ENCODE assay signal across 1 cellular context in the genomic region with DNA sequence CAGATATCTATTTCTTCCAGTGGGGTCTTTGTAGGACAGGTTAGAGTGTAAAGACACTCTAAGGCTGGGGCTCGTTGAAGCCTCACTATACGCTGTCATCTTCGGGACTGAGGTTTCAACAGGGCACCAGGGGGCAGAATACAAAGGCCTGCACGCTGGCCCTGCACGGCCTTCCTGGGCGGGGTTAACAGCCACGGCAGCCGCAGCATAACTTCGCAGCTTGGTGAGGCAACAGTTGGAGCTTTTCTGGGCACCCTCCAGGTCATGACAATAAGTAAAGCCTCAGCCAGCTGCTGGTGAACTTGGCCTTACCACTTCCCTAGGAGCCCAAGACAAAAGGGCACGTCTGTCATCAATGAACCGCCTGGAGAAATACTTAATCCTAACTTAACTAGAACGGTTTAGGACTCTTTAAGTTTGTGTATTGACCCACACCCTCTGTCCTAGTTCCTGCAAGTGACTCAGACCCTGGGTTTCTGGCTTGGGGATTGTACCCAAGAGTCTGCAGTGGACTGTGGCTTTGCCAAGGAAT.
TF ChIP-seq lines count a peak whose summit lies in the region.

No MANE protein-coding gene starts in this region.

TF ChIP-seq in HepG2, 621 proteins besides CTCF, POLR2A, EP300 and RAD21 (continued from another document and continues in another):
- TF ChIP-seq SOX5 (CRISPR knock-in tag; IDR thresholded peaks at IDR 0.05; ENCODE audit: borderline replicate concordance) (peak; percentile 46; the same call in 1 of the 2 replicates), NR0B2 (CRISPR knock-in tag; IDR thresholded peaks at IDR 0.05) (no peak), RORA (CRISPR knock-in tag; IDR thresholded peaks at IDR 0.05) (no peak), ZNF790 (CRISPR knock-in tag; IDR thresholded peaks at IDR 0.05; ENCODE audit: borderline replicate concordance) (no peak), IRF2 (CRISPR knock-in tag; IDR thresholded peaks at IDR 0.05) (peak; percentile 40; the same call in 1 of the 2 replicates), PAWR (CRISPR knock-in tag; IDR thresholded peaks at IDR 0.05; ENCODE audit: borderline replicate concordance) (no peak), ZNF883 (CRISPR knock-in tag; IDR thresholded peaks at IDR 0.05; ENCODE audit: not compliant biosample characterization) (no peak), TOE1 (CRISPR knock-in tag; IDR thresholded peaks at IDR 0.05) (no peak), ZBTB34 (CRISPR knock-in tag; IDR thresholded peaks at IDR 0.05) (no peak), ZNF674 (CRISPR knock-in tag; IDR thresholded peaks at IDR 0.05; ENCODE audit: low read depth) (no peak), BHLHE40 (IDR thresholded peaks at IDR 0.05; ENCODE audit: low read length) (0 out of 2 replicates have a peak, but pooled peaks have one; percentile 23), CEBPG (CRISPR knock-in tag; IDR thresholded peaks at IDR 0.05) (peak; percentile 71), PHF20 (CRISPR knock-in tag; IDR thresholded peaks at IDR 0.05) (no peak), JUN (CRISPR knock-in tag; IDR thresholded peaks at IDR 0.05) (no peak), SMAD9 (CRISPR knock-in tag; IDR thresholded peaks at IDR 0.05) (no peak), JDP2 (CRISPR knock-in tag; IDR thresholded peaks at IDR 0.05; ENCODE audit: borderline replicate concordance) (no peak), HMG20A (CRISPR knock-in tag; IDR thresholded peaks at IDR 0.05; ENCODE audit: borderline replicate concordance) (peak; percentile 9; the same call in 1 of the 2 replicates), LCORL (IDR thresholded peaks at IDR 0.05) (no peak), LCORL (CRISPR knock-in tag; IDR thresholded peaks at IDR 0.05) (no peak), BCL6 (CRISPR knock-in tag; IDR thresholded peaks at IDR 0.05) (peak; percentile 43), FOSL2 (CRISPR knock-in tag; IDR thresholded peaks at IDR 0.05) (peak; percentile 55), ZNF724P (CRISPR knock-in tag; IDR thresholded peaks at IDR 0.05; ENCODE audit: borderline replicate concordance) (no peak), ZNF275 (CRISPR knock-in tag; IDR thresholded peaks at IDR 0.05; ENCODE audit: borderline replicate concordance) (no peak), ZNF501 (CRISPR knock-in tag; IDR thresholded peaks at IDR 0.05) (peak; percentile 39; the same call in 1 of the 2 replicates), ZNF558 (CRISPR knock-in tag; IDR thresholded peaks at IDR 0.05; ENCODE audit: borderline replicate concordance) (no peak), ELK4 (CRISPR knock-in tag; IDR thresholded peaks at IDR 0.05; ENCODE audit: borderline replicate concordance) (no peak), DRAP1 (CRISPR knock-in tag; IDR thresholded peaks at IDR 0.05) (no peak), FOXA1 (IDR thresholded peaks at IDR 0.05) (no peak), FOXA1 (CRISPR knock-in tag; IDR thresholded peaks at IDR 0.05) (no peak), BRF2 (CRISPR knock-in tag; IDR thresholded peaks at IDR 0.05) (no peak), ZNF260 (CRISPR knock-in tag; IDR thresholded peaks at IDR 0.05; ENCODE audit: borderline replicate concordance, low read depth) (no peak), SP1 (IDR thresholded peaks at IDR 0.05) (no peak), SP1 (CRISPR knock-in tag; IDR thresholded peaks at IDR 0.05) (peak; percentile 56; the same call in 1 of the 2 replicates), CREM (IDR thresholded peaks at IDR 0.05) (0 out of 2 replicates have a peak, but pooled peaks have one; percentile 21), CREM (CRISPR knock-in tag; IDR thresholded peaks at IDR 0.05) (no peak), SOX13 (IDR thresholded peaks at IDR 0.05) (no peak), SOX13 (CRISPR knock-in tag; conservative IDR thresholded peaks at IDR 0.05 in 1 of 2, IDR thresholded peaks at IDR 0.05 in 1 of 2) (peak in 1 of 2 experiments; percentile 50; a peak in 1 of 4 replicates), ZNF263 (CRISPR knock-in tag; IDR thresholded peaks at IDR 0.05) (0 out of 2 replicates have a peak, but pooled peaks have one; percentile 25)
- TF ChIP-seq, protein P1, sequence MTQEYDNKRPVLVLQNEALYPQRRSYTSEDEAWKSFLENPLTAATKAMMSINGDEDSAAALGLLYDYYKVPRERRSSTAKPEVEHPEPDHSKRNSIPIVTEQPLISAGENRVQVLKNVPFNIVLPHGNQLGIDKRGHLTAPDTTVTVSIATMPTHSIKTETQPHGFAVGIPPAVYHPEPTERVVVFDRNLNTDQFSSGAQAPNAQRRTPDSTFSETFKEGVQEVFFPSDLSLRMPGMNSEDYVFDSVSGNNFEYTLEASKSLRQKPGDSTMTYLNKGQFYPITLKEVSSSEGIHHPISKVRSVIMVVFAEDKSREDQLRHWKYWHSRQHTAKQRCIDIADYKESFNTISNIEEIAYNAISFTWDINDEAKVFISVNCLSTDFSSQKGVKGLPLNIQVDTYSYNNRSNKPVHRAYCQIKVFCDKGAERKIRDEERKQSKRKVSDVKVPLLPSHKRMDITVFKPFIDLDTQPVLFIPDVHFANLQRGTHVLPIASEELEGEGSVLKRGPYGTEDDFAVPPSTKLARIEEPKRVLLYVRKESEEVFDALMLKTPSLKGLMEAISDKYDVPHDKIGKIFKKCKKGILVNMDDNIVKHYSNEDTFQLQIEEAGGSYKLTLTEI (CRISPR knock-in tag; conservative IDR thresholded peaks at IDR 0.05), result no peak
- TF ChIP-seq, protein P2, sequence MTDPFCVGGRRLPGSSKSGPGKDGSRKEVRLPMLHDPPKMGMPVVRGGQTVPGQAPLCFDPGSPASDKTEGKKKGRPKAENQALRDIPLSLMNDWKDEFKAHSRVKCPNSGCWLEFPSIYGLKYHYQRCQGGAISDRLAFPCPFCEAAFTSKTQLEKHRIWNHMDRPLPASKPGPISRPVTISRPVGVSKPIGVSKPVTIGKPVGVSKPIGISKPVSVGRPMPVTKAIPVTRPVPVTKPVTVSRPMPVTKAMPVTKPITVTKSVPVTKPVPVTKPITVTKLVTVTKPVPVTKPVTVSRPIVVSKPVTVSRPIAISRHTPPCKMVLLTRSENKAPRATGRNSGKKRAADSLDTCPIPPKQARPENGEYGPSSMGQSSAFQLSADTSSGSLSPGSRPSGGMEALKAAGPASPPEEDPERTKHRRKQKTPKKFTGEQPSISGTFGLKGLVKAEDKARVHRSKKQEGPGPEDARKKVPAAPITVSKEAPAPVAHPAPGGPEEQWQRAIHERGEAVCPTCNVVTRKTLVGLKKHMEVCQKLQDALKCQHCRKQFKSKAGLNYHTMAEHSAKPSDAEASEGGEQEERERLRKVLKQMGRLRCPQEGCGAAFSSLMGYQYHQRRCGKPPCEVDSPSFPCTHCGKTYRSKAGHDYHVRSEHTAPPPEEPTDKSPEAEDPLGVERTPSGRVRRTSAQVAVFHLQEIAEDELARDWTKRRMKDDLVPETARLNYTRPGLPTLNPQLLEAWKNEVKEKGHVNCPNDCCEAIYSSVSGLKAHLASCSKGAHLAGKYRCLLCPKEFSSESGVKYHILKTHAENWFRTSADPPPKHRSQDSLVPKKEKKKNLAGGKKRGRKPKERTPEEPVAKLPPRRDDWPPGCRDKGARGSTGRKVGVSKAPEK (CRISPR knock-in tag; IDR thresholded peaks at IDR 0.05; ENCODE audit: borderline replicate concordance), result no peak
- TF ChIP-seq, protein P3, sequence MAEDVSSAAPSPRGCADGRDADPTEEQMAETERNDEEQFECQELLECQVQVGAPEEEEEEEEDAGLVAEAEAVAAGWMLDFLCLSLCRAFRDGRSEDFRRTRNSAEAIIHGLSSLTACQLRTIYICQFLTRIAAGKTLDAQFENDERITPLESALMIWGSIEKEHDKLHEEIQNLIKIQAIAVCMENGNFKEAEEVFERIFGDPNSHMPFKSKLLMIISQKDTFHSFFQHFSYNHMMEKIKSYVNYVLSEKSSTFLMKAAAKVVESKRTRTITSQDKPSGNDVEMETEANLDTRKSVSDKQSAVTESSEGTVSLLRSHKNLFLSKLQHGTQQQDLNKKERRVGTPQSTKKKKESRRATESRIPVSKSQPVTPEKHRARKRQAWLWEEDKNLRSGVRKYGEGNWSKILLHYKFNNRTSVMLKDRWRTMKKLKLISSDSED (CRISPR knock-in tag; IDR thresholded peaks at IDR 0.05), result no peak
- TF ChIP-seq, protein P4, sequence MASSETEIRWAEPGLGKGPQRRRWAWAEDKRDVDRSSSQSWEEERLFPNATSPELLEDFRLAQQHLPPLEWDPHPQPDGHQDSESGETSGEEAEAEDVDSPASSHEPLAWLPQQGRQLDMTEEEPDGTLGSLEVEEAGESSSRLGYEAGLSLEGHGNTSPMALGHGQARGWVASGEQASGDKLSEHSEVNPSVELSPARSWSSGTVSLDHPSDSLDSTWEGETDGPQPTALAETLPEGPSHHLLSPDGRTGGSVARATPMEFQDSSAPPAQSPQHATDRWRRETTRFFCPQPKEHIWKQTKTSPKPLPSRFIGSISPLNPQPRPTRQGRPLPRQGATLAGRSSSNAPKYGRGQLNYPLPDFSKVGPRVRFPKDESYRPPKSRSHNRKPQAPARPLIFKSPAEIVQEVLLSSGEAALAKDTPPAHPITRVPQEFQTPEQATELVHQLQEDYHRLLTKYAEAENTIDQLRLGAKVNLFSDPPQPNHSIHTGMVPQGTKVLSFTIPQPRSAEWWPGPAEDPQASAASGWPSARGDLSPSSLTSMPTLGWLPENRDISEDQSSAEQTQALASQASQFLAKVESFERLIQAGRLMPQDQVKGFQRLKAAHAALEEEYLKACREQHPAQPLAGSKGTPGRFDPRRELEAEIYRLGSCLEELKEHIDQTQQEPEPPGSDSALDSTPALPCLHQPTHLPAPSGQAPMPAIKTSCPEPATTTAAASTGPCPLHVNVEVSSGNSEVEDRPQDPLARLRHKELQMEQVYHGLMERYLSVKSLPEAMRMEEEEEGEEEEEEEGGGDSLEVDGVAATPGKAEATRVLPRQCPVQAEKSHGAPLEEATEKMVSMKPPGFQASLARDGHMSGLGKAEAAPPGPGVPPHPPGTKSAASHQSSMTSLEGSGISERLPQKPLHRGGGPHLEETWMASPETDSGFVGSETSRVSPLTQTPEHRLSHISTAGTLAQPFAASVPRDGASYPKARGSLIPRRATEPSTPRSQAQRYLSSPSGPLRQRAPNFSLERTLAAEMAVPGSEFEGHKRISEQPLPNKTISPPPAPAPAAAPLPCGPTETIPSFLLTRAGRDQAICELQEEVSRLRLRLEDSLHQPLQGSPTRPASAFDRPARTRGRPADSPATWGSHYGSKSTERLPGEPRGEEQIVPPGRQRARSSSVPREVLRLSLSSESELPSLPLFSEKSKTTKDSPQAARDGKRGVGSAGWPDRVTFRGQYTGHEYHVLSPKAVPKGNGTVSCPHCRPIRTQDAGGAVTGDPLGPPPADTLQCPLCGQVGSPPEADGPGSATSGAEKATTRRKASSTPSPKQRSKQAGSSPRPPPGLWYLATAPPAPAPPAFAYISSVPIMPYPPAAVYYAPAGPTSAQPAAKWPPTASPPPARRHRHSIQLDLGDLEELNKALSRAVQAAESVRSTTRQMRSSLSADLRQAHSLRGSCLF (CRISPR knock-in tag; IDR thresholded peaks at IDR 0.05; ENCODE audit: borderline replicate concordance), result no peak
